Comparison of ENCODE assay signal across 30 cellular contexts in genomic region chr2:169620509-169620908, GRCh38.
"Had no signal": no experiment of that assay in that cellular context is flagged by ENCODE, and none has a peak within 500 bp of the region (broad histone marks: within the 10 kb centered on the region; RNA-seq: fewer than 3 reads in every experiment).

No MANE protein-coding gene starts in this region.

- H3K27ac ChIP-seq: left ventricle myocardium inferior, neural progenitor cell, neutrophil, pancreas, prostate gland, sigmoid colon, suprapubic skin, thoracic aorta, tibial artery, upper lobe of right lung had no signal

- H2AFZ ChIP-seq: neural progenitor cell had no signal

- H3K9ac ChIP-seq: neural progenitor cell had no signal

- H3K4me3 Mint-ChIP-seq: mesothelial cell of epicardium; naive B cell; natural killer cell; nephron progenitor cell; neural progenitor cell; stimulated activated memory B cell treated with anti-CD40 and anti-IgM and Interleukin-4, amounts not matched to agents 10 μg/mL and 1 μg/mL and 100 μg/mL, for 72 hours had no signal

- ATAC-seq: natural killer cell; pancreas; right cardiac atrium; stimulated activated memory B cell treated with anti-CD40 and anti-IgM and Interleukin-4, amounts not matched to agents 10 μg/mL and 1 μg/mL and 100 μg/mL, for 72 hours; upper lobe of right lung had no signal

- FAIRE-seq: pancreas, urothelium cell line had no signal

- DNase-seq: islet precursor cell; left ventricle myocardium inferior; mesendoderm; naive B cell; natural killer cell; nephron progenitor cell; occipital lobe; pancreas; posterior cingulate gyrus; retina; right cardiac atrium; sigmoid colon; stimulated activated CD4-positive, alpha-beta T cell treated with anti-CD3 and anti-CD28 coated beads, Interleukin-1b, Interleukin-23, amount 100 ng/mL, for 48 hours; stimulated activated CD4-positive, alpha-beta T cell treated with anti-CD3 and anti-CD28 coated beads, Interleukin-2, amount 100 ng/mL, for 48 hours; stimulated activated CD4-positive, alpha-beta T cell treated with anti-CD3 and anti-CD28 coated beads, Interleukin-4, amount 100 ng/mL, for 4 hours; stimulated activated CD8-positive, alpha-beta memory T cell treated with anti-CD3 and anti-CD28 coated beads, Interleukin-4, amount 100 ng/mL, for 48 hours; stimulated activated naive CD4-positive, alpha-beta T cell treated with Interleukin-2 at 50 U/mL for 16 hours; tibial artery; trophoblast cell; upper lobe of right lung had no signal

- H3K27ac Mint-ChIP-seq: mesothelial cell of epicardium; natural killer cell; nephron progenitor cell; neural progenitor cell; stimulated activated memory B cell treated with anti-CD40 and anti-IgM and Interleukin-4, amounts not matched to agents 10 μg/mL and 1 μg/mL and 100 μg/mL, for 72 hours had no signal

- H3K27me3 Mint-ChIP-seq: naive B cell; stimulated activated memory B cell treated with anti-CD40 and anti-IgM and Interleukin-4, amounts not matched to agents 10 μg/mL and 1 μg/mL and 100 μg/mL, for 72 hours had no signal

- H3K4me2 ChIP-seq: neural progenitor cell, smooth muscle cell had no signal

- H3K4me1 Mint-ChIP-seq: mesothelial cell of epicardium, nephron progenitor cell, neural progenitor cell had no signal

- H3K4me3 ChIP-seq: left ventricle myocardium inferior, lung, neural progenitor cell, pancreas, prostate gland, sigmoid colon, smooth muscle cell, suprapubic skin, thoracic aorta, tibial artery, upper lobe of right lung had no signal

- H3K9me3 ChIP-seq: neutrophil, pancreas, prostate gland, sigmoid colon, thoracic aorta, tibial artery, upper lobe of right lung had no signal

- H3K4me1 ChIP-seq: neural progenitor cell, pancreas, prostate gland, suprapubic skin, tibial artery, upper lobe of right lung had no signal

- H3K27me3 ChIP-seq: neural progenitor cell, neutrophil, pancreas, sigmoid colon, suprapubic skin, tibial artery, upper lobe of right lung had no signal
